ENCODE assay signal across 9 cellular contexts in the genomic region with DNA sequence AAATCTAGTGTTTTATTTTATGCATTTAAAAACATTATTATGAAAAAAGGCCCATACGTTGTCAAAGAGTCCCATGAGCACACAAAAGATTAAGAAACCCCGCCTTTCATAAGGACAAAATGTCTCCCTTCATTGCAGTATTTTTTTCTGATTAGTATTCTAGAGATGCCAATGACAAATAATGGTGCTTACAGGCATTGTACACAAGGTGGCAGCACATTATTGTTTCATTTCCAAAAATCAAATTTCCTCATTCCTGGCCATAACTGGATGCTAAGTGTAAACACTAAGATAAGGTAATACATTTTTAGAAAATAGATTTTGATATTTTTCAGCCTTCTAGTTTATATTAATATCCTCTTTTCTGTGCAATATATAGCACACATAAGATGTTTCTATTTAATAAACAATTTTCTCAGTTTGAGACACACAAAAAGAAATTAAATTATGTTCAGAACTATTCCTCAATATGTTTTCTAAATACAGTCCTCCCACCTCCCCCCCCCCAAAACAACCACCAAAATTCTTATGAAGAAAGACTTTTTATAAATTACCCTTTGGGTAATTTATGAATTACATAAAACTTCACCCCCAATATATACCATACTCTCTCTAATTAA. TPM values are rescaled to one million over a fixed set of nuclear protein-coding genes. Genes with fewer than 3 reads are reported as not detected.
DNase-seq lines count a peak whose midpoint lies in the region; ATAC-seq and TF ChIP-seq lines count a peak whose summit lies in the region.
"Had no signal": no experiment of that assay in that cellular context is flagged by ENCODE, and none has a peak within 500 bp of the region (broad histone marks: within the 10 kb centered on the region; RNA-seq: fewer than 3 reads in every experiment).

No MANE protein-coding gene starts in this region.

- peaks cover 0 to 5% (median 0%) of the 10 kb centered on the region in 7 donors for H3K4me1 Mint-ChIP-seq in naive thymus-derived CD4-positive, alpha-beta T cell
- H3K4me1 Mint-ChIP-seq in activated T-cell treated with anti-CD3 and anti-CD28 coated beads, Interleukin-2, amount 50 U/mL, for 4 hours (ENCODE audit: low read depth), result no peaks in the 10 kb centered on the region

- no peaks in the 10 kb centered on the region for H3K9me2 ChIP-seq in PC-9 (ENCODE audit: insufficient read depth)

- POLR2A ChIA-PET in AG04450 (lab: Yijun Ruan, JAX) (no interaction called here), PC-9 (lab: Charles Lee; ENCODE audit: unreplicated experiment) (no interaction called here)
- POLR2A ChIA-PET in naive thymus-derived CD4-positive, alpha-beta T cell (lab: Charles Lee), result interaction anchor here (0.6 kb wide), 1 partner anchor 499 kb away, joined by 3 read pairs; no protein-coding TSS in a partner anchor

- intact Hi-C loops in PC-9 (cut with micrococcal nuclease; ENCODE audit: unreplicated experiment), result loop anchor here (2.0 kb wide), 2 partner anchors 46 to 276 kb away; no protein-coding TSS in a partner anchor
- intact Hi-C loops in naive thymus-derived CD4-positive, alpha-beta T cell (cut with micrococcal nuclease), result loop anchor here (1.0 to 5.0 kb wide), 8 partner anchors 47 to 743 kb away; no protein-coding TSS in a partner anchor

- peak; percentile 77 for TF ChIP-seq CTCF in AG04450 (IDR thresholded peaks at IDR 0.05; ENCODE audit: low read depth, low read length)
- peak; percentile 49 for TF ChIP-seq CTCF in GM12874 (IDR thresholded peaks at IDR 0.05; ENCODE audit: insufficient read depth, low read depth, low read length)
- TF ChIP-seq CTCF in PC-9 (conservative IDR thresholded peaks at IDR 0.05), result peak; percentile 80

- H4K20me1 ChIP-seq in PC-9 (ENCODE audit: insufficient read depth), result no peaks in the 10 kb centered on the region

- H3K4me1 ChIP-seq in PC-9 (replicated peaks; ENCODE audit: insufficient read depth), result no peaks in the 10 kb centered on the region
- H3K4me1 ChIP-seq in naive thymus-derived CD4-positive, alpha-beta T cell (ENCODE audit: control insufficient read depth in 2 of 2, insufficient read depth in 2 of 2, low read length in 2 of 2), result no peaks in the 10 kb centered on the region

- no peaks in the 10 kb centered on the region for H3K27me3 ChIP-seq in AG04450 (ENCODE audit: control insufficient read depth, insufficient read depth, low read length)
- H3K27me3 ChIP-seq in PC-9 (ENCODE audit: insufficient read depth, low read depth), result no peaks in the 10 kb centered on the region
- no peaks in the 10 kb centered on the region for H3K27me3 ChIP-seq in naive thymus-derived CD4-positive, alpha-beta T cell (ENCODE audit: control insufficient read depth in 2 of 2, insufficient read depth in 2 of 2, low read length in 2 of 2)

- H3K79me2 ChIP-seq in PC-9 (ENCODE audit: low read depth), result no peaks in the 10 kb centered on the region

- peaks cover 3 to 20% (median 5%) of the 10 kb centered on the region in 5 donors for H3K27me3 Mint-ChIP-seq in naive thymus-derived CD4-positive, alpha-beta T cell
- peaks cover 6% of the 10 kb centered on the region for H3K27me3 Mint-ChIP-seq in activated T-cell treated with anti-CD3 and anti-CD28 coated beads, Interleukin-2, amount 50 U/mL, for 4 hours (ENCODE audit: low read depth)

- H3K9me3 ChIP-seq in AG04450 (ENCODE audit: control insufficient read depth, insufficient read depth, low read length) (no peaks in the 10 kb centered on the region), PC-9 (ENCODE audit: insufficient read depth, low read depth) (no peaks in the 10 kb centered on the region)
- no peaks in the 10 kb centered on the region for H3K9me3 ChIP-seq in naive thymus-derived CD4-positive, alpha-beta T cell (ENCODE audit: control insufficient read depth in 2 of 3, low read length in 3 of 3)

- DNase-seq in AG04450 (ENCODE audit: low read depth, low spot score), result no peak
- peak in 1 of 2 experiments; percentile 36 for DNase-seq in PC-9
- peak; percentile 32 for DNase-seq in epidermal melanocyte (ENCODE audit: insufficient read length, low spot score)
- DNase-seq in naive thymus-derived CD4-positive, alpha-beta T cell, result peak in 5 of 9 donors; percentile 5 to 30 (median 21)
- DNase-seq in cortex of kidney (lab: John Stamatoyannopoulos, UW), result no peak
- DNase-seq in activated T-cell treated with anti-CD3 and anti-CD28 coated beads, Interleukin-2, amount 50 U/mL, for 4 hours, result no peak

- no peaks in the 10 kb centered on the region for H3F3A ChIP-seq in PC-9 (ENCODE audit: insufficient read depth, low read depth)

- CTCF ChIA-PET in AG04450 (lab: Charles Lee) (interaction anchor here (0.6 to 2.9 kb wide), 13 partner anchors 10 to 464 kb away, joined by 3 to 11 read pairs (median 4); no protein-coding TSS in a partner anchor), PC-9 (lab: Charles Lee) (interaction anchor here (0.7 kb wide), 1 partner anchor 752 kb away, joined by 9 read pairs; no protein-coding TSS in a partner anchor)
- CTCF ChIA-PET in naive thymus-derived CD4-positive, alpha-beta T cell (lab: Charles Lee), result interaction anchor here (0.6 to 2.1 kb wide), 3 partner anchors 276 to 739 kb away, joined by 3 to 10 read pairs (median 6); no protein-coding TSS in a partner anchor

- H3K4me3 ChIP-seq in AG04450 (ENCODE audit: low read depth, low read length) (no peak overlapping the region), PC-9 (no peak overlapping the region)
- H3K4me3 ChIP-seq in naive thymus-derived CD4-positive, alpha-beta T cell (ENCODE audit: low read length), result no peak overlapping the region

- H3K36me3 ChIP-seq in PC-9 (ENCODE audit: low read depth), result no peaks in the 10 kb centered on the region
- H3K36me3 ChIP-seq in naive thymus-derived CD4-positive, alpha-beta T cell (ENCODE audit: control insufficient read depth in 2 of 3, insufficient read depth in 3 of 3, low read length in 3 of 3), result no peaks in the 10 kb centered on the region

- H3K4me2 ChIP-seq in PC-9, result no peak overlapping the region

- H3K9me3 Mint-ChIP-seq in naive thymus-derived CD4-positive, alpha-beta T cell, result no peaks in the 10 kb centered on the region
- H3K9me3 Mint-ChIP-seq in activated T-cell treated with anti-CD3 and anti-CD28 coated beads, Interleukin-2, amount 50 U/mL, for 4 hours, result no peaks in the 10 kb centered on the region

- BruUV-seq in PC-9 (replicated peaks; lab: Mats Ljungman, UMichigan), result no TSS peak

- no peak overlapping the region for H3K4me3 Mint-ChIP-seq in naive thymus-derived CD4-positive, alpha-beta T cell
- no peak overlapping the region for H3K4me3 Mint-ChIP-seq in activated T-cell treated with anti-CD3 and anti-CD28 coated beads, Interleukin-2, amount 50 U/mL, for 4 hours

- peak; percentile 65 for ATAC-seq in HG03571 (IDR thresholded peaks at IDR 0.05; ENCODE audit: unreplicated experiment)
- peak; percentile 82 for ATAC-seq in naive thymus-derived CD4-positive, alpha-beta T cell
- ATAC-seq in activated T-cell treated with anti-CD3 and anti-CD28 coated beads, Interleukin-2, amount 50 U/mL, for 4 hours, result no peak

- H3K36me3 Mint-ChIP-seq in naive thymus-derived CD4-positive, alpha-beta T cell, result peaks cover 0 to 5% (median 0%) of the 10 kb centered on the region in 5 donors
- no peaks in the 10 kb centered on the region for H3K36me3 Mint-ChIP-seq in activated T-cell treated with anti-CD3 and anti-CD28 coated beads, Interleukin-2, amount 50 U/mL, for 4 hours (ENCODE audit: insufficient read depth)

- H3K27ac ChIP-seq in AG04450 (ENCODE audit: low read depth, low read length), result no peak overlapping the region
- no peak overlapping the region for H3K27ac ChIP-seq in PC-9
- no peak overlapping the region for H3K27ac ChIP-seq in naive thymus-derived CD4-positive, alpha-beta T cell (ENCODE audit: low read depth, low read length)
- H3K27ac ChIP-seq: epithelial cell of prostate had no signal

- no peak overlapping the region for H3K27ac Mint-ChIP-seq in naive thymus-derived CD4-positive, alpha-beta T cell

- H2AFZ ChIP-seq in PC-9, result no peak overlapping the region

RNA-seq across cellular contexts. Expression of a gene that starts 47.7 kb away (rescaled TPM):
- polyA plus RNA-seq in AG04450 (2011; rRNA removed), result 7.2 and 9.3 TPM in 2 replicates
- 5.6 and 9.8 TPM in 2 replicates for polyA minus RNA-seq in AG04450 (2011; rRNA and poly(A)+ RNA removed)
- 10.9 and 11.5 TPM in 2 replicates for total RNA-seq in PC-9 (2021)
- 1 to 10 TPM; 3.0 to 7.9 (median 5.2) TPM for total RNA-seq in naive thymus-derived CD4-positive, alpha-beta T cell
- polyA plus RNA-seq in naive thymus-derived CD4-positive, alpha-beta T cell, result 1 to 10 TPM; 6.8 TPM
- total RNA-seq in activated T-cell treated with anti-CD3 and anti-CD28 coated beads, Interleukin-2, amount 50 U/mL, for 4 hours, result 1 to 10 TPM; 2.9 to 3.9 (median 3.8) TPM

Comparison
In these comparisons a context has a peak if more than half of its experiments do, and no peak if none do; other contexts are left out.
1. DNase-seq: peak in epidermal melanocyte (single experiment) and naive thymus-derived CD4-positive, alpha-beta T cell (5 of 9); none in AG04450 (single experiment), cortex of kidney (single experiment) and activated T-cell treated with anti-CD3 and anti-CD28 coated beads, Interleukin-2, amount 50 U/mL, for 4 hours (single experiment).
2. ATAC-seq: peak in HG03571 (single experiment) and naive thymus-derived CD4-positive, alpha-beta T cell (single experiment); none in activated T-cell treated with anti-CD3 and anti-CD28 coated beads, Interleukin-2, amount 50 U/mL, for 4 hours (0 of 2).
3. Peak in every context shown above with its lines, with median percentiles within 50 percentile points of each other: CTCF ChIP-seq.